ENCODE assay signal across 35 cellular contexts in genomic region chr9:15059003-15059402, GRCh38.
"Had no signal": no experiment of that assay in that cellular context is flagged by ENCODE, and none has a peak within 500 bp of the region (broad histone marks: within the 10 kb centered on the region; RNA-seq: fewer than 3 reads in every experiment).

No MANE protein-coding gene starts in this region.

- H3K9me3 ChIP-seq: MG63 had no signal

- H3K4me3 ChIP-seq: MG63 had no signal

- H3K27ac ChIP-seq: KMS-11 had no signal

- H3K4me2 ChIP-seq: KMS-11 had no signal

- H3K9ac ChIP-seq: KMS-11 had no signal

- DNase-seq: Karpas-422, Kasumi-1, KBM-7, KG1, MG63, MM.1S, MV-4-11, NCI-H1048, NCI-H1092, NCI-H1092 treated with DMSO at 0.1 percent for 48 hours, NCI-H1105, NCI-H1105 treated with DMSO at 0.1 percent for 48 hours, NCI-H1417, NCI-H1417 treated with DMSO at 0.1 percent for 48 hours, NCI-H1436, NCI-H1436 treated with DMSO at 0.1 percent for 48 hours, NCI-H146, NCI-H1694, NCI-H1694 treated with DMSO at 0.1 percent for 48 hours, NCI-H187, NCI-H187 treated with DMSO at 0.1 percent for 48 hours, NCI-H1930, NCI-H2029, NCI-H2029 treated with DMSO at 0.1 percent for 48 hours, NCI-H2081, NCI-H2081 treated with DMSO at 0.1 percent for 48 hours, NCI-H2107, NCI-H2171, NCI-H2171 treated with DMSO at 0.1 percent for 48 hours, NCI-H2227 treated with DMSO at 0.1 percent for 48 hours, NCI-H226, NCI-H345, NCI-H446, NCI-H446 treated with DMSO at 0.1 percent for 48 hours had no signal

- H3K36me3 ChIP-seq: MG63 had no signal
